Comparison of ENCODE assay signal across 9 cellular contexts in the genomic region with DNA sequence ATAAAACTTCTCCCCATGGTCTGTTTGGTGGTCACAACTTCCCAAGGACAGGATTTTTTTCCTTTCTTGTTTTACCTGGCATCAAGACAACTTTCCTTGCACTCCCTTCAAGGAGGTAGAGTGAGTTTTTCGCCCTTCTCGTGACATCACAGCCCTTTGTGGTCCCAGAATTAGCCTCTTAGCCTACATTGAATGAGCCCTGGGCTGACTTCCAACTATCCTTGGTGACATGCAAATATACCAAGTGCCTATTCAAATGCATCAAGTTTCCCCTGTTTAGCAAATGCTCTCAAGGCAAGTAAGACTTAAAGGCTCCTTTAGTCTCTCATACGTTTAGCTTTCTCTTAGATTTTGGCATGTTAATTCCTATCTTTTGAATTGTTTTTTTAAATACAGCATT. TPM values are rescaled to one million over a fixed set of nuclear protein-coding genes. Genes with fewer than 3 reads are reported as not detected.
DNase-seq lines count a peak whose midpoint lies in the region; ATAC-seq and TF ChIP-seq lines count a peak whose summit lies in the region.
"Had no signal": no experiment of that assay in that cellular context is flagged by ENCODE, and none has a peak within 500 bp of the region (broad histone marks: within the 10 kb centered on the region; RNA-seq: fewer than 3 reads in every experiment).

No MANE protein-coding gene starts in this region.

- no peak overlapping the region for H2AFZ ChIP-seq in OCI-LY1 (ENCODE audit: low read length)

- peaks cover 64% of the 10 kb centered on the region for H3K4me1 ChIP-seq in OCI-LY1 (ENCODE audit: insufficient read depth, low read length, severe bottlenecking)
- H3K4me1 ChIP-seq in psoas muscle, result no peaks in the 10 kb centered on the region
- peaks cover 0 to 8% (median 3%) of the 10 kb centered on the region in 4 donors for H3K4me1 ChIP-seq in Peyer's patch

- H3K4me3 Mint-ChIP-seq in stimulated activated memory B cell treated with anti-CD40 and anti-IgM and Interleukin-4, amounts not matched to agents 10 μg/mL and 1 μg/mL and 100 μg/mL, for 72 hours, result no peak overlapping the region

- no peak overlapping the region for H3K27ac Mint-ChIP-seq in stimulated activated memory B cell treated with anti-CD40 and anti-IgM and Interleukin-4, amounts not matched to agents 10 μg/mL and 1 μg/mL and 100 μg/mL, for 72 hours

- intact Hi-C loops in psoas muscle (cut with DNase I), result no loop called here

- peaks cover 9% of the 10 kb centered on the region for H3K9me3 Mint-ChIP-seq in stimulated activated memory B cell treated with anti-CD40 and anti-IgM and Interleukin-4, amounts not matched to agents 10 μg/mL and 1 μg/mL and 100 μg/mL, for 72 hours

- H3F3A ChIP-seq in OCI-LY1 (ENCODE audit: insufficient read depth, low read length), result no peaks in the 10 kb centered on the region

- H3K9me2 ChIP-seq in OCI-LY1 (ENCODE audit: low read depth, low read length), result no peaks in the 10 kb centered on the region

- peak overlapping the region; percentile 13 for H3K27ac ChIP-seq in OCI-LY1 (ENCODE audit: low read depth, low read length, poor library complexity, severe bottlenecking)
- no peak overlapping the region for H3K27ac ChIP-seq in psoas muscle
- H3K27ac ChIP-seq in Peyer's patch, result no peak overlapping the region
- H3K27ac ChIP-seq: cardiac muscle cell had no signal

- H3K27me3 ChIP-seq in OCI-LY1 (ENCODE audit: insufficient read depth, low read length) (no peaks in the 10 kb centered on the region), psoas muscle (ENCODE audit: insufficient read depth in 3 of 3, low read length in 2 of 3) (peaks cover 0 to 17% (median 4%) of the 10 kb centered on the region in 3 donors), Peyer's patch (no peaks in the 10 kb centered on the region)

- WGBS in psoas muscle, 3 donors, result 65 to 71% (median 68%) methylated on average over 3 of the region's 3 CpGs

- H3K9ac ChIP-seq in OCI-LY1 (ENCODE audit: low read length), result no peak overlapping the region

- no peaks in the 10 kb centered on the region for H4K20me1 ChIP-seq in OCI-LY1 (ENCODE audit: insufficient read depth, low read length)

- peaks cover 42% of the 10 kb centered on the region for H3K4me1 Mint-ChIP-seq in stimulated activated memory B cell treated with anti-CD40 and anti-IgM and Interleukin-4, amounts not matched to agents 10 μg/mL and 1 μg/mL and 100 μg/mL, for 72 hours

- H3K79me2 ChIP-seq in OCI-LY1 (ENCODE audit: insufficient read depth, low read length), result peaks cover 53% of the 10 kb centered on the region

- H3K27me3 Mint-ChIP-seq in stimulated activated memory B cell treated with anti-CD40 and anti-IgM and Interleukin-4, amounts not matched to agents 10 μg/mL and 1 μg/mL and 100 μg/mL, for 72 hours, result no peaks in the 10 kb centered on the region

- H3K9me3 ChIP-seq in OCI-LY1 (ENCODE audit: low read length) (no peaks in the 10 kb centered on the region), psoas muscle (peaks cover 7% of the 10 kb centered on the region), Peyer's patch (no peaks in the 10 kb centered on the region)

- no peak for TF ChIP-seq POLR2A in Peyer's patch (IDR thresholded peaks at IDR 0.05)

- TF ChIP-seq CTCF in OCI-LY1 (IDR thresholded peaks at IDR 0.05; ENCODE audit: low read length) (no peak), psoas muscle (IDR thresholded peaks at IDR 0.05) (no peak), Peyer's patch (IDR thresholded peaks at IDR 0.05) (no peak)

- DNase-seq in NCI-H2171 treated with DMSO at 0.1 percent for 48 hours (lab: John Stamatoyannopoulos, UW), result peak; percentile 50
- DNase-seq in NCI-H2171 (lab: John Stamatoyannopoulos, UW), result no peak
- DNase-seq in psoas muscle, result no peak
- no peak for DNase-seq in Peyer's patch
- no peak for DNase-seq in T-helper 1 cell

- H3K36me3 Mint-ChIP-seq in stimulated activated memory B cell treated with anti-CD40 and anti-IgM and Interleukin-4, amounts not matched to agents 10 μg/mL and 1 μg/mL and 100 μg/mL, for 72 hours, result no peaks in the 10 kb centered on the region

- H3K4me3 ChIP-seq in OCI-LY1 (ENCODE audit: low read depth, low read length, poor library complexity, severe bottlenecking) (no peak overlapping the region), psoas muscle (no peak overlapping the region), Peyer's patch (no peak overlapping the region)
- H3K4me3 ChIP-seq: cardiac muscle cell had no signal

- ATAC-seq in HG02970 (IDR thresholded peaks at IDR 0.05; ENCODE audit: low FRiP score, unreplicated experiment), result peak; percentile 36
- ATAC-seq in stimulated activated memory B cell treated with anti-CD40 and anti-IgM and Interleukin-4, amounts not matched to agents 10 μg/mL and 1 μg/mL and 100 μg/mL, for 72 hours, result peak; percentile 48
- ATAC-seq in psoas muscle, result no peak

- peak overlapping the region; percentile 3; the same call in 1 of the 2 replicates for H3K4me2 ChIP-seq in OCI-LY1 (ENCODE audit: low read length)

- H3K36me3 ChIP-seq in OCI-LY1 (ENCODE audit: insufficient read depth, low read length) (no peaks in the 10 kb centered on the region), psoas muscle (ENCODE audit: insufficient read depth in 1 of 2, low read depth in 1 of 2) (no peaks in the 10 kb centered on the region), Peyer's patch (no peaks in the 10 kb centered on the region)
- H3K36me3 ChIP-seq: cardiac muscle cell had no signal

RNA-seq across cellular contexts. Expression of a gene that starts 36.6 kb away (rescaled TPM):
- total RNA-seq in psoas muscle, result 1 to 10 TPM; 1.5 to 4.3 (median 2.9) TPM
- 1 to 10 TPM; 1.2 to 2.3 (median 1.7) TPM for polyA plus RNA-seq in psoas muscle
- total RNA-seq in Peyer's patch, result 10 to 100 TPM; 35.2 to 59.4 (median 50.9) TPM

Comparison
In these comparisons a context has a peak if more than half of its experiments do, and no peak if none do; other contexts are left out.
1. ATAC-seq: peak in HG02970 (single experiment) and stimulated activated memory B cell treated with anti-CD40 and anti-IgM and Interleukin-4, amounts not matched to agents 10 μg/mL and 1 μg/mL and 100 μg/mL, for 72 hours (single experiment); none in psoas muscle (0 of 4).
2. RNA of a gene that starts 36.6 kb away (total RNA-seq): 35.2 to 59.4 TPM in Peyer's patch; 1.5 to 4.3 TPM in psoas muscle; every median in the first group is over 4 times any median in the second.